In the genomic region with DNA sequence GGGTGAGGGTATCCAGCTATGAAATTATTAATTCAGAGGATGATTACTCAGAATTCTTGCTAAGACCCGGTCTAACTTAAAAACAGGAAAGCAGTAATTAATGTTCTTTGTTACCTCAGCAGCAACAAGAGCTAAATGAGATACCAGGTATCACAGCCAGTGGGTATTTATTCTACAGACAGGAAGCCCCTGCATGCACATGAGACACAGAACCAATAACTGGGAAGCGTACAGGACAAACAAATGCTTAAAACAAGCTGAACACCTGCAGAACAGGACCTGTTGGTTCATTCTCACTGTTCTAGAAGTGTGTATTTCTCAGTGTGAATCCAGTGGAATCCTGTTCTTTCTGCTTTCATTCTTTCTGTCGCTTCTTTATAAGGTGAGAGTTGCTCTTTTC, we compare ENCODE assay signal across 25 cellular contexts. TPM values are rescaled to one million over a fixed set of nuclear protein-coding genes. Genes with fewer than 3 reads are reported as not detected.
DNase-seq lines count a peak whose midpoint lies in the region; ATAC-seq and TF ChIP-seq lines count a peak whose summit lies in the region.
"Had no signal": no experiment of that assay in that cellular context is flagged by ENCODE, and none has a peak within 500 bp of the region (broad histone marks: within the 10 kb centered on the region; RNA-seq: fewer than 3 reads in every experiment).

No MANE protein-coding gene starts in this region.

- CTCF ChIA-PET in activated CD4-positive, alpha-beta T cell treated with anti-CD3 and anti-CD28 coated beads, Interleukin-2, amount 10 ng/mL, durations not matched to agents 7 days and 5 days (lab: Charles Lee) = interaction anchor here (0.7 to 1.4 kb wide), 2 partner anchors 53 to 1729 kb away, joined by 3 read pairs; no protein-coding TSS in a partner anchor
- CTCF ChIA-PET in CD8-positive, alpha-beta memory T cell (lab: Charles Lee) = interaction anchor here (0.9 to 2.0 kb wide), 10 partner anchors 12 to 72 kb away, joined by 3 to 7 read pairs (median 4); partner anchors contain the start of gene SCML4
- CTCF ChIA-PET in activated CD8-positive, alpha-beta T cell treated with anti-CD3 and anti-CD28 coated beads for 36 hours (lab: Charles Lee) = interaction anchor here (0.8 to 4.9 kb wide), 4 partner anchors 9 to 118 kb away, joined by 3 to 26 read pairs (median 3); no protein-coding TSS in a partner anchor

- no peaks in the 10 kb centered on the region for H3K27me3 ChIP-seq in CD8-positive, alpha-beta memory T cell (ENCODE audit: insufficient read depth, low read length, poor library complexity, severe bottlenecking)
- peaks cover 76% of the 10 kb centered on the region for H3K27me3 ChIP-seq in GM23248 (replicated peaks; ENCODE audit: insufficient read depth)

- H3K9ac ChIP-seq in GM23248 = no peak overlapping the region

- no peak for ATAC-seq in activated CD8-positive, alpha-beta T cell treated with anti-CD3 and anti-CD28 coated beads for 36 hours
- ATAC-seq in naive thymus-derived CD8-positive, alpha-beta T cell = peak; percentile 55 to 78
- ATAC-seq in esophagus mucosa = no peak

- no peaks in the 10 kb centered on the region for H3K9me2 ChIP-seq in GM23248 (ENCODE audit: insufficient read depth)

- H3K4me2 ChIP-seq in GM23248 (ENCODE audit: unreplicated experiment) = no peak overlapping the region
- H3K4me2 ChIP-seq: smooth muscle cell had no signal

- no peaks in the 10 kb centered on the region for H3K9me3 ChIP-seq in CD8-positive, alpha-beta memory T cell (ENCODE audit: low read length)
- no peaks in the 10 kb centered on the region for H3K9me3 ChIP-seq in GM23248 (ENCODE audit: low read depth)
- H3K9me3 ChIP-seq: left ventricle myocardium inferior had no signal

- H3K79me2 ChIP-seq in GM23248 (ENCODE audit: insufficient read depth) = no peaks in the 10 kb centered on the region

- POLR2A ChIA-PET in activated CD4-positive, alpha-beta T cell treated with anti-CD3 and anti-CD28 coated beads, Interleukin-2, amount 10 ng/mL, durations not matched to agents 7 days and 5 days (lab: Charles Lee) = no interaction called here
- POLR2A ChIA-PET in CD8-positive, alpha-beta memory T cell (lab: Charles Lee) = interaction anchor here (0.7 to 1.4 kb wide), 4 partner anchors 8 to 38 kb away, joined by 3 to 6 read pairs (median 4); partner anchors contain the start of gene SCML4
- POLR2A ChIA-PET in activated CD8-positive, alpha-beta T cell treated with anti-CD3 and anti-CD28 coated beads for 36 hours (lab: Charles Lee) = interaction anchor here (1.1 to 1.7 kb wide), 6 partner anchors 19 to 81 kb away, joined by 3 to 6 read pairs (median 4); no protein-coding TSS in a partner anchor
- POLR2A ChIA-PET in naive thymus-derived CD8-positive, alpha-beta T cell (lab: Charles Lee) = interaction anchor here (0.8 to 2.4 kb wide), 12 partner anchors 12 to 61 kb away, joined by 3 to 15 read pairs (median 4); partner anchors contain the start of gene SCML4

- in situ Hi-C loops in GM23248 (cut with MboI) = no loop called here

- no peak overlapping the region for H3K27ac ChIP-seq in CD8-positive, alpha-beta memory T cell (ENCODE audit: low read depth, low read length)
- no peak overlapping the region for H3K27ac ChIP-seq in GM23248
- H3K27ac ChIP-seq: left ventricle myocardium inferior had no signal

- intact Hi-C loops in activated CD8-positive, alpha-beta T cell treated with anti-CD3 and anti-CD28 coated beads for 36 hours (cut with micrococcal nuclease) = no loop called here
- intact Hi-C loops in posterior vena cava (cut with DNase I) = no loop called here

- peaks cover 4% of the 10 kb centered on the region for H3K9me3 Mint-ChIP-seq in activated CD4-positive, alpha-beta T cell treated with anti-CD3 and anti-CD28 coated beads, Interleukin-2, amount 10 ng/mL, durations not matched to agents 7 days and 5 days
- H3K9me3 Mint-ChIP-seq in CD8-positive, alpha-beta memory T cell = no peaks in the 10 kb centered on the region
- H3K9me3 Mint-ChIP-seq in activated CD8-positive, alpha-beta T cell treated with anti-CD3 and anti-CD28 coated beads for 36 hours = peaks cover 3% of the 10 kb centered on the region
- peaks cover 0 to 2% (median 0%) of the 10 kb centered on the region in 9 donors for H3K9me3 Mint-ChIP-seq in naive thymus-derived CD8-positive, alpha-beta T cell
- H3K9me3 Mint-ChIP-seq: activated T-helper 2 cell treated with anti-CD3 and anti-CD28 coated beads, Interferon-gamma antibody, Interleukin-2, Interleukin-4, amounts not matched to agents 10 μg/mL and 5 μg/mL and 100 μg/mL, durations not matched to agents 14 hours and 24 hours and 36 hours had no signal

- no peaks in the 10 kb centered on the region for H4K20me1 ChIP-seq in GM23248 (ENCODE audit: insufficient read depth)

- DNase-seq in activated CD4-positive, alpha-beta T cell treated with anti-CD3 and anti-CD28 coated beads, Interleukin-2, amount 10 ng/mL, durations not matched to agents 7 days and 5 days = no peak
- DNase-seq in activated CD4-positive, alpha-beta T cell treated with anti-CD3 and anti-CD28 coated beads for 1 hour = no peak
- DNase-seq in CD8-positive, alpha-beta memory T cell = no peak
- no peak for DNase-seq in activated CD8-positive, alpha-beta T cell treated with anti-CD3 and anti-CD28 coated beads for 36 hours
- peak in 2 of 10 donors; percentile 40 to 46 for DNase-seq in naive thymus-derived CD8-positive, alpha-beta T cell
- no peak for DNase-seq in GM23248
- DNase-seq in posterior vena cava (ENCODE audit: low spot score) = no peak
- DNase-seq: amniotic stem cell; C1 segment of cervical spinal cord; DMS153; GF-D8; IMR-90; left ventricle myocardium inferior; NCI-H1436; NCI-H2171; NCI-H526 treated with DMSO at 0.1 percent for 48 hours; stimulated activated CD4-positive, alpha-beta T cell treated with anti-CD3 and anti-CD28 coated beads, Interleukin-4, amount 100 ng/mL, for 24 hours; substantia nigra had no signal

- no peaks in the 10 kb centered on the region for H3K27me3 Mint-ChIP-seq in activated CD4-positive, alpha-beta T cell treated with anti-CD3 and anti-CD28 coated beads, Interleukin-2, amount 10 ng/mL, durations not matched to agents 7 days and 5 days
- H3K27me3 Mint-ChIP-seq in CD8-positive, alpha-beta memory T cell = no peaks in the 10 kb centered on the region
- no peaks in the 10 kb centered on the region for H3K27me3 Mint-ChIP-seq in activated CD8-positive, alpha-beta T cell treated with anti-CD3 and anti-CD28 coated beads for 36 hours
- H3K27me3 Mint-ChIP-seq in naive thymus-derived CD8-positive, alpha-beta T cell = no peaks in the 10 kb centered on the region

- H2AFZ ChIP-seq in GM23248 = no peak overlapping the region

- peaks cover 62% of the 10 kb centered on the region for H3K4me1 Mint-ChIP-seq in activated CD4-positive, alpha-beta T cell treated with anti-CD3 and anti-CD28 coated beads, Interleukin-2, amount 10 ng/mL, durations not matched to agents 7 days and 5 days
- H3K4me1 Mint-ChIP-seq in CD8-positive, alpha-beta memory T cell = peaks cover 79 to 96% (median 96%) of the 10 kb centered on the region in 3 donors
- H3K4me1 Mint-ChIP-seq in activated CD8-positive, alpha-beta T cell treated with anti-CD3 and anti-CD28 coated beads for 36 hours (ENCODE audit: low read depth) = peaks cover 76% of the 10 kb centered on the region
- peaks cover 53 to 91% (median 84%) of the 10 kb centered on the region in 4 donors for H3K4me1 Mint-ChIP-seq in naive thymus-derived CD8-positive, alpha-beta T cell

- peaks cover 28% of the 10 kb centered on the region for H3K36me3 Mint-ChIP-seq in activated CD4-positive, alpha-beta T cell treated with anti-CD3 and anti-CD28 coated beads, Interleukin-2, amount 10 ng/mL, durations not matched to agents 7 days and 5 days (ENCODE audit: low read depth)
- H3K36me3 Mint-ChIP-seq in CD8-positive, alpha-beta memory T cell = peaks cover 0 to 18% (median 7%) of the 10 kb centered on the region in 3 donors
- peaks cover 4% of the 10 kb centered on the region for H3K36me3 Mint-ChIP-seq in activated CD8-positive, alpha-beta T cell treated with anti-CD3 and anti-CD28 coated beads for 36 hours (ENCODE audit: low read depth)
- H3K36me3 Mint-ChIP-seq in naive thymus-derived CD8-positive, alpha-beta T cell = peaks cover 0 to 8% (median 2%) of the 10 kb centered on the region in 3 donors

- TF ChIP-seq CTCF in activated CD8-positive, alpha-beta T cell treated with anti-CD3 and anti-CD28 coated beads for 36 hours (IDR thresholded peaks at IDR 0.05) = no peak

- WGBS in GM23248 (ENCODE audit: low coverage in 1 of 2, low lambda C conversion rate in 2 of 2, missing lambda C conversion rate in 2 of 2), 2 experiments = 43 to 56% methylated on average over 3 of the region's 3 CpGs

- no peaks in the 10 kb centered on the region for H3F3A ChIP-seq in GM23248 (ENCODE audit: insufficient read depth)

- H3K4me3 ChIP-seq in CD8-positive, alpha-beta memory T cell (ENCODE audit: low read length) = peak overlapping the region; percentile 27
- no peak overlapping the region for H3K4me3 ChIP-seq in GM23248
- H3K4me3 ChIP-seq: left ventricle myocardium inferior, smooth muscle cell had no signal

- no peaks in the 10 kb centered on the region for H3K36me3 ChIP-seq in CD8-positive, alpha-beta memory T cell (ENCODE audit: insufficient read depth, low read length)
- H3K36me3 ChIP-seq in GM23248 (ENCODE audit: low read depth) = no peaks in the 10 kb centered on the region
- H3K36me3 ChIP-seq: left ventricle myocardium inferior had no signal

- H3K4me1 ChIP-seq in CD8-positive, alpha-beta memory T cell (ENCODE audit: insufficient read depth, low read length) = peaks cover 66% of the 10 kb centered on the region
- no peaks in the 10 kb centered on the region for H3K4me1 ChIP-seq in GM23248 (ENCODE audit: insufficient read depth)
- H3K4me1 ChIP-seq: left ventricle myocardium inferior had no signal

- peak overlapping the region; percentile 50 for H3K27ac Mint-ChIP-seq in activated CD4-positive, alpha-beta T cell treated with anti-CD3 and anti-CD28 coated beads, Interleukin-2, amount 10 ng/mL, durations not matched to agents 7 days and 5 days
- H3K27ac Mint-ChIP-seq in CD8-positive, alpha-beta memory T cell = peak overlapping the region; percentile 73 to 95 (median 88)
- peak overlapping the region; percentile 63 for H3K27ac Mint-ChIP-seq in activated CD8-positive, alpha-beta T cell treated with anti-CD3 and anti-CD28 coated beads for 36 hours
- peak overlapping the region; percentile 81 to 98 (median 92) for H3K27ac Mint-ChIP-seq in naive thymus-derived CD8-positive, alpha-beta T cell
- H3K27ac Mint-ChIP-seq: activated T-helper 2 cell treated with anti-CD3 and anti-CD28 coated beads, Interferon-gamma antibody, Interleukin-2, Interleukin-4, amounts not matched to agents 10 μg/mL and 5 μg/mL and 100 μg/mL, durations not matched to agents 14 hours and 24 hours and 36 hours had no signal

- H3K4me3 Mint-ChIP-seq in activated CD4-positive, alpha-beta T cell treated with anti-CD3 and anti-CD28 coated beads, Interleukin-2, amount 10 ng/mL, durations not matched to agents 7 days and 5 days = no peak overlapping the region
- peak overlapping the region in 6 of 7 donors; percentile 6 to 57 (median 27) for H3K4me3 Mint-ChIP-seq in CD8-positive, alpha-beta memory T cell
- H3K4me3 Mint-ChIP-seq in activated CD8-positive, alpha-beta T cell treated with anti-CD3 and anti-CD28 coated beads for 36 hours = peak overlapping the region; percentile 12
- H3K4me3 Mint-ChIP-seq in naive thymus-derived CD8-positive, alpha-beta T cell = peak overlapping the region; percentile 25 to 78 (median 55)

RNA-seq across cellular contexts. Expression of gene SCML4, which starts 30.9 kb away (rescaled TPM):
- total RNA-seq in activated CD4-positive, alpha-beta T cell treated with anti-CD3 and anti-CD28 coated beads, Interleukin-2, amount 10 ng/mL, durations not matched to agents 7 days and 5 days = 10 to 100 TPM; 46.5 to 49.7 TPM
- 10 to 100 TPM; 15.3 to 15.4 TPM for total RNA-seq in CD8-positive, alpha-beta memory T cell
- 103 TPM for polyA plus RNA-seq in CD8-positive, alpha-beta memory T cell
- 10 to 100 TPM; 14.8 to 17.9 TPM for total RNA-seq in activated CD8-positive, alpha-beta T cell treated with anti-CD3 and anti-CD28 coated beads for 36 hours
- total RNA-seq in naive thymus-derived CD8-positive, alpha-beta T cell = 10 to 100 TPM; 80.9 to 81.5 TPM
- 100 to 1,000 TPM in 1 of 3 donors, 10 to 100 TPM in 2; 56.4 to 119 (median 68.6) TPM for polyA plus RNA-seq in naive thymus-derived CD8-positive, alpha-beta T cell
- 0.72 TPM for total RNA-seq in esophagus mucosa
- total RNA-seq in GM23248 (2014; rRNA removed; shearing (Covaris generic)) = not detected in 2 replicates
- not detected in 2 replicates for polyA plus RNA-seq in GM23248 (2016; fragmentation: Nextera tagmentation; extraction: Ambion mirVana)
- total RNA-seq in posterior vena cava = 1 to 10 TPM in 1 of 2 donors, under 1 TPM in 1; 0.38 to 1.0 TPM
- total RNA-seq: A673, bronchial epithelial cell, endothelial cell of umbilical vein, IMR-90, M059J, smooth muscle cell had no signal
- polyA plus RNA-seq: endothelial cell of umbilical vein, IMR-90, smooth muscle cell had no signal

Comparison
In these comparisons a context has a peak if more than half of its experiments do, and no peak if none do; other contexts are left out.
1. ATAC-seq: peak in naive thymus-derived CD8-positive, alpha-beta T cell (2 of 2); none in activated CD8-positive, alpha-beta T cell treated with anti-CD3 and anti-CD28 coated beads for 36 hours (single experiment) and esophagus mucosa (single experiment).
2. Peak in every context shown above with its lines, with median percentiles within 50 percentile points of each other: H3K27ac Mint-ChIP-seq.